ENCODE assay signal across 1 cellular context in genomic region chr16:67413978-67414891, GRCh38.
TF ChIP-seq lines count a peak whose summit lies in the region.

No MANE protein-coding gene starts in this region.

TF ChIP-seq in IMR-90, 13 proteins besides CTCF, POLR2A, EP300 and RAD21 (continued from another document):
- TF ChIP-seq BHLHE40 (IDR thresholded peaks at IDR 0.05; ENCODE audit: low read depth, low read length) (no peak), SMC3 (IDR thresholded peaks at IDR 0.05; ENCODE audit: low read depth, low read length) (no peak), NFE2L2 (IDR thresholded peaks at IDR 0.05; ENCODE audit: low read depth, low read length) (no peak), MAFK (IDR thresholded peaks at IDR 0.05; ENCODE audit: low read depth, low read length) (no peak), MAZ (IDR thresholded peaks at IDR 0.05; ENCODE audit: borderline replicate concordance, low read depth, low read length) (no peak), USF2 (IDR thresholded peaks at IDR 0.05; ENCODE audit: low read depth, low read length) (no peak)
